9 cellular contexts compared by ENCODE assay signal in the genomic region with DNA sequence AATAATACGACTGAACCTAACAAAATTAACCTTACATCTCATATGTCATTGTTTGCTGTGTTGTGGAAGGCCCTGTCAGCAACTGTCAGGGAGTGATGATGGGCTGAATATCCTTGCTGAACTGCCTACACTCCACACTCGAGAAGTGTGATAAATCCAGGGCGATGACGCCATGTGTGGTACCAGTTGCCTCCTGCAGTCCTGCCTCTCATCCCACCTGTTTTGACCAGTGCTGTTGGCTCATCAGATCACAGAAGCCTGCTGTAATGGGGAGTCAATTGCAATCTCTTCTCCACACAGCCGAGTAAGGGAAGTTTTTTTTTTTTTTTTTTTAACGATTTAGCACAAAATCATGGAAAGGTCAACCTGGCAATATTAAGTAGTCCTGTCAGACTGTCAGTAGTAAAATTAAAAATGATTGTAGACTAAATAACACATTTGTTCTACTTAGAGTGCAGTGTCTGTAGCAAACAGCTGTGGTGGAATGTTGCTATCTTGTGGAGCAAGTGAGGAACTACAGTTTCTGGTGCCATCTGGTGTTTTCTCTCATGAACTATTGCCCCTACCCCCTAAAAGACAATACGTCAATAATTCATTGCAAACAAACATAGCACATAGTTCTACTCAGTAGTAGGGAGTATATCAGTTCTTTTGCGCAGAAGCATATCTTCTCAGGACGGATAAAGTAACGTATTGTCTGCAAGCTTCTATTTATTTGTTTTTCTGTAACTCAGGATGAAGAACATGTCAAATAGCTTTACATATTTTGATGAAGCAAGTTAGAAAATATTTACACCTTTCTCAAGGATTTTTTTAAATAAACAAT.
A peak's percentile ranks its signal among the peaks of the same experiment; 100 is the strongest.
DNase-seq lines count a peak whose midpoint lies in the region; ATAC-seq, FAIRE-seq and TF ChIP-seq lines count a peak whose summit lies in the region.
"Had no signal": no experiment of that assay in that cellular context is flagged by ENCODE, and none has a peak within 500 bp of the region (broad histone marks: within the 10 kb centered on the region; RNA-seq: fewer than 3 reads in every experiment).

No MANE protein-coding gene starts in this region.

- H2AK5ac ChIP-seq in H1 (ENCODE audit: low read depth, low read length), result 0 out of 2 replicates have a peak overlapping the region, but pooled peaks have one; percentile 20

- no peak overlapping the region for H3K56ac ChIP-seq in H1 (replicated peaks; ENCODE audit: insufficient read length, low read depth, low read length)

- no peak for TF ChIP-seq EP300 in H1 (IDR thresholded peaks at IDR 0.05; ENCODE audit: borderline replicate concordance in 1 of 2, low read depth in 2 of 2, low read length in 2 of 2)

- H4K8ac ChIP-seq in H1 (ENCODE audit: extremely low read depth, insufficient read depth, low read length), result no peak overlapping the region; the same call in 1 of the 2 replicates

- ATAC-seq in esophagus mucosa, result no peak

- H3K14ac ChIP-seq in H1 (ENCODE audit: insufficient read length), result no peak overlapping the region

- H2BK15ac ChIP-seq in H1 (ENCODE audit: low read length), result peak overlapping the region; percentile 49; the same call in 1 of the 2 replicates

- no peak overlapping the region for H4K91ac ChIP-seq in H1 (replicated peaks; ENCODE audit: insufficient read length, low read length)

- no peak overlapping the region for H3K18ac ChIP-seq in H1 (ENCODE audit: extremely low read depth, low read length)

- peak; percentile 77 for FAIRE-seq in H1 (lab: Jason Lieb, UNC)

- no peak overlapping the region for H3K23ac ChIP-seq in H1 (ENCODE audit: insufficient read length)

- H3K27ac ChIP-seq in H1 (ENCODE audit: low read depth, low read length), result no peak overlapping the region
- H3K27ac ChIP-seq: epithelial cell of prostate had no signal

- no peak overlapping the region for H2BK20ac ChIP-seq in H1 (ENCODE audit: low read length)

- TF ChIP-seq RAD21 in H1 (IDR thresholded peaks at IDR 0.05 in 1 of 2, conservative IDR thresholded peaks at IDR 0.05 in 1 of 2; ENCODE audit: low read depth in 2 of 2, low read length in 2 of 2), result peak; percentile 92 to 94

- no peak overlapping the region for H3K9ac ChIP-seq in H1 (replicated peaks in 1 of 4; ENCODE audit: extremely low read depth in 1 of 4, low read depth in 3 of 4, low read length in 3 of 4)

- H2BK12ac ChIP-seq in H1 (ENCODE audit: low read depth, low read length), result no peak overlapping the region

- TF ChIP-seq POLR2A in H1 (IDR thresholded peaks at IDR 0.05; ENCODE audit: control extremely low read depth in 1 of 2, low read depth in 2 of 2, low read length in 2 of 2), result no peak

- H2AFZ ChIP-seq in H1 (ENCODE audit: low read length), result no peak overlapping the region

- 74% methylated on average over 10 of the region's 10 CpGs; no CpG with 5 or more reads in 1 of the 2 experiments for WGBS in H1 (ENCODE audit: extremely low coverage in 1 of 2, insufficient coverage in 1 of 2, insufficient read length in 1 of 2, insufficient replicate concordance in 2 of 2, low coverage in 1 of 2, low lambda C conversion rate in 2 of 2, missing lambda C conversion rate in 1 of 2), 2 experiments

- no peak overlapping the region for H4K5ac ChIP-seq in H1 (ENCODE audit: insufficient read length, low read depth, low read length)

- H3K4me3 ChIP-seq in H1 (ENCODE audit: extremely low read depth in 1 of 4, insufficient read depth in 2 of 4, low read depth in 3 of 4, low read length in 4 of 4), result no peak overlapping the region

- no peak overlapping the region for H3K4me2 ChIP-seq in H1 (ENCODE audit: insufficient read depth in 1 of 2, low read depth in 2 of 2, low read length in 2 of 2)

- no peaks in the 10 kb centered on the region for H3K79me1 ChIP-seq in H1 (ENCODE audit: low read depth, low read length)

- no peaks in the 10 kb centered on the region for H3K23me2 ChIP-seq in H1 (ENCODE audit: low read depth, low read length)

- no peaks in the 10 kb centered on the region for H3K9me3 ChIP-seq in H1 (ENCODE audit: insufficient read depth in 2 of 2, low read depth in 1 of 2, low read length in 1 of 2)

- peak in 2 of 3 experiments; percentile 75 to 95; a peak in 3 of 4 replicates for TF ChIP-seq CTCF in H1 (IDR thresholded peaks at IDR 0.05; ENCODE audit: control extremely low read depth in 1 of 3, insufficient read depth in 1 of 3, low read depth in 1 of 3, low read length in 3 of 3)

- no peak overlapping the region for H2BK120ac ChIP-seq in H1 (replicated peaks; ENCODE audit: low read depth, low read length)

- H4K20me1 ChIP-seq in H1 (replicated peaks in 1 of 2; ENCODE audit: control insufficient read depth in 1 of 2, insufficient read depth in 2 of 2, low read length in 2 of 2), result no peaks in the 10 kb centered on the region

- H3K79me2 ChIP-seq in H1 (ENCODE audit: control insufficient read depth in 1 of 2, insufficient read depth in 2 of 2, low read length in 2 of 2), result no peaks in the 10 kb centered on the region

- H2BK5ac ChIP-seq in H1 (ENCODE audit: low read depth, low read length), result no peak overlapping the region

- H3K4ac ChIP-seq in H1 (replicated peaks; ENCODE audit: insufficient read length, low read depth, low read length), result no peak overlapping the region

- no peaks in the 10 kb centered on the region for H3K36me3 ChIP-seq in H1 (ENCODE audit: control insufficient read depth in 2 of 4, insufficient read depth in 4 of 4, low read length in 3 of 4)

- DNase-seq in DMS 273 (lab: John Stamatoyannopoulos, UW; ENCODE audit: unreplicated experiment) (peak; percentile 52), DMS 273 treated with DMSO at 0.1 percent for 48 hours (lab: John Stamatoyannopoulos, UW) (no peak), NCI-H345 treated with DMSO at 0.1 percent for 48 hours (lab: John Stamatoyannopoulos, UW; ENCODE audit: unreplicated experiment) (peak; percentile 8), H1 (ENCODE audit: low read depth in 1 of 2, low spot score in 2 of 2) (no peak), renal cortical epithelial cell (ENCODE audit: low read depth) (peak; percentile 25), NCI-H2081 treated with DMSO at 0.1 percent for 48 hours (lab: John Stamatoyannopoulos, UW) (no peak)
- DNase-seq in stimulated activated CD4-positive, alpha-beta T cell treated with anti-CD3 and anti-CD28 coated beads, Interleukin-12 subunit alpha, Interleukin-12 subunit beta, amount 100 ng/mL, for 4 hours, result no peak

- CTCF ChIA-PET in H1 (lab: Charles Lee; ENCODE audit: partially characterized antibody), result interaction anchor here (0.6 to 3.8 kb wide), 16 partner anchors 12 to 819 kb away, joined by 3 to 14 read pairs (median 3); no protein-coding TSS in a partner anchor

- H3K4me1 ChIP-seq in H1 (replicated peaks in 1 of 4; ENCODE audit: control insufficient read depth in 3 of 4, insufficient read depth in 4 of 4, low read length in 3 of 4), result peaks cover under 1 to 6% (median 2%) of the 10 kb centered on the region in 4 experiments; a peak in 5 of 7 replicates

- POLR2A ChIA-PET in H1 (lab: Charles Lee; ENCODE audit: partially characterized antibody), result no interaction called here

- H3K27me3 ChIP-seq in H1 (replicated peaks in 1 of 4; ENCODE audit: control insufficient read depth in 3 of 4, extremely low read depth in 1 of 4, insufficient read depth in 3 of 4, low read length in 3 of 4), result no peaks in the 10 kb centered on the region

TF ChIP-seq in H1, 55 proteins besides CTCF, POLR2A, EP300 and RAD21:
- TF ChIP-seq RNF2 (IDR thresholded peaks at IDR 0.05; ENCODE audit: borderline replicate concordance, low read depth, low read length, missing control alignments, poor library complexity, severe bottlenecking), result no peak
- TF ChIP-seq TAF7 (optimal IDR thresholded peaks at IDR 0.05; ENCODE audit: borderline replicate concordance, low read depth, low read length), result no peak
- TF ChIP-seq BRCA1 (IDR thresholded peaks at IDR 0.05; ENCODE audit: low read depth, low read length), result no peak

Comparison
In these comparisons a context has a peak if more than half of its experiments do, and no peak if none do; other contexts are left out.
1. DNase-seq: peak in DMS 273 (single experiment), NCI-H345 treated with DMSO at 0.1 percent for 48 hours (single experiment) and renal cortical epithelial cell (single experiment); none in DMS 273 treated with DMSO at 0.1 percent for 48 hours (single experiment), H1 (0 of 2), NCI-H2081 treated with DMSO at 0.1 percent for 48 hours (single experiment) and stimulated activated CD4-positive, alpha-beta T cell treated with anti-CD3 and anti-CD28 coated beads, Interleukin-12 subunit alpha, Interleukin-12 subunit beta, amount 100 ng/mL, for 4 hours (single experiment).